20 cellular contexts compared by ENCODE assay signal in the genomic region with DNA sequence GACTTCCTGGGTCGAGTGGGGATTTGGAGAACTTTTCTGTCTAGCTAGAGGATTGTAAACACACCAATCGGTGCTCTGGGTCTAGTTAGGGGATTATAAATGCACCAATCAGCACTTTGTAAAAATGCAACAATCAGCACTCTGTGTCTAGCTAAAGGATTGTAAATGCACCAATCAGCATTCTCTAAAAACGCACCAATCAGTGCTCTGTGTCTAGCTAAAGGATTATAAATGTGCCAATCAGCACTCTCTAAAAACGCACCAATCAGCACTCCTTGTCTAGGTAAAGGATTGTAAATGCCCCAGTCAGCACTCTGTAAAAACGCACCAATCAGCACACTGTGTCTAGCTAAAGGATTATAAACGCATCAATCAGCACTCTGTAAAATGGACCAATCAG.
DNase-seq lines count a peak whose midpoint lies in the region; ATAC-seq, FAIRE-seq and TF ChIP-seq lines count a peak whose summit lies in the region.
"Had no signal": no experiment of that assay in that cellular context is flagged by ENCODE, and none has a peak within 500 bp of the region (broad histone marks: within the 10 kb centered on the region; RNA-seq: fewer than 3 reads in every experiment).

No MANE protein-coding gene starts in this region.

- H4K8ac ChIP-seq in IMR-90 (ENCODE audit: low read depth in 2 of 2, low read length in 2 of 2), result no peak overlapping the region

- no peak overlapping the region for H2AK5ac ChIP-seq in IMR-90 (ENCODE audit: low read depth, low read length)

- no peak for TF ChIP-seq RAD21 in HepG2 (CRISPR knock-in tag; IDR thresholded peaks at IDR 0.05)
- no peak for TF ChIP-seq RAD21 in IMR-90 (IDR thresholded peaks at IDR 0.05; ENCODE audit: low read length)
- no peak for TF ChIP-seq RAD21 in K562 (CRISPR knock-in tag; conservative IDR thresholded peaks at IDR 0.05 in 1 of 2, IDR thresholded peaks at IDR 0.05 in 1 of 2)

- H2AFZ ChIP-seq in HepG2 (ENCODE audit: low read length) (no peak overlapping the region), IMR-90 (replicated peaks; ENCODE audit: low read length, poor library complexity) (no peak overlapping the region), K562 (ENCODE audit: low read depth, low read length) (no peak overlapping the region)

- H3K27ac ChIP-seq in HepG2 (ENCODE audit: extremely low read length, insufficient read depth, low read length) (no peak overlapping the region), right lobe of liver (peak overlapping the region in 1 of 3 donors; percentile 81), IMR-90 (ENCODE audit: insufficient read depth, low read length) (no peak overlapping the region), K562 (ENCODE audit: extremely low read depth, low read depth, low read length) (no peak overlapping the region), substantia nigra (ENCODE audit: low read depth, low read length, poor library complexity, severe bottlenecking) (no peak overlapping the region)

- FAIRE-seq in HepG2 (lab: Jason Lieb, UNC), result no peak
- no peak for FAIRE-seq in K562 (lab: Jason Lieb, UNC)
- FAIRE-seq: GM12891, GM18507, H54 had no signal

- H3K9me3 Mint-ChIP-seq in osteocyte (ENCODE audit: unreplicated experiment), result peaks cover 28% of the 10 kb centered on the region

- H3K4me1 ChIP-seq in HepG2 (ENCODE audit: insufficient read depth, low read length) (peaks cover 22% of the 10 kb centered on the region; the same call in 1 of the 2 replicates), right lobe of liver (peaks cover 0 to 41% (median 11%) of the 10 kb centered on the region in 4 donors), IMR-90 (ENCODE audit: control insufficient read depth, insufficient read depth, low read length) (no peaks in the 10 kb centered on the region), K562 (replicated peaks in 1 of 2; ENCODE audit: control insufficient read depth in 2 of 2, insufficient read depth in 2 of 2, low read length in 2 of 2) (no peaks in the 10 kb centered on the region)
- H3K4me1 ChIP-seq: HAP-1 had no signal

- TF ChIP-seq POLR2A in HepG2 (IDR thresholded peaks at IDR 0.05; ENCODE audit: insufficient read depth in 1 of 2, low read depth in 2 of 2, low read length in 2 of 2) (no peak), right lobe of liver (IDR thresholded peaks at IDR 0.05) (no peak), IMR-90 (IDR thresholded peaks at IDR 0.05; ENCODE audit: low read depth, low read length) (no peak), K562 (conservative IDR thresholded peaks at IDR 0.05) (no peak)

- no peaks in the 10 kb centered on the region for H3K27me3 Mint-ChIP-seq in osteocyte (ENCODE audit: unreplicated experiment)
- H3K27me3 Mint-ChIP-seq: CD4-positive, alpha-beta memory T cell had no signal

- H3K9me1 ChIP-seq in IMR-90 (ENCODE audit: insufficient read depth, low read length) (no peaks in the 10 kb centered on the region), K562 (ENCODE audit: control insufficient read depth, insufficient read depth, low read length) (no peaks in the 10 kb centered on the region)

- no peak overlapping the region for H3K27ac Mint-ChIP-seq in osteocyte (ENCODE audit: unreplicated experiment)
- H3K27ac Mint-ChIP-seq: CD4-positive, alpha-beta memory T cell had no signal

- ATAC-seq in HepG2 (no peak), right lobe of liver (no peak), IMR-90 (ENCODE audit: low read depth) (no peak), K562 (no peak)

- TF ChIP-seq EP300 in HepG2 (IDR thresholded peaks at IDR 0.05; ENCODE audit: low read depth in 2 of 2, low read length in 2 of 2) (no peak), HepG2 (CRISPR knock-in tag; IDR thresholded peaks at IDR 0.05; ENCODE audit: borderline replicate concordance) (no peak), K562 (IDR thresholded peaks at IDR 0.05; ENCODE audit: low read length) (no peak)

- H3K36me3 Mint-ChIP-seq in osteocyte (ENCODE audit: unreplicated experiment), result no peaks in the 10 kb centered on the region
- H3K36me3 Mint-ChIP-seq: CD4-positive, alpha-beta memory T cell had no signal

- no peak overlapping the region for H3K4me3 Mint-ChIP-seq in osteocyte (ENCODE audit: unreplicated experiment)

- H3K4me2 ChIP-seq in HepG2 (ENCODE audit: low read depth, low read length), result no peak overlapping the region
- H3K4me2 ChIP-seq in IMR-90 (ENCODE audit: low read depth, low read length), result no peak overlapping the region
- H3K4me2 ChIP-seq in K562 (ENCODE audit: insufficient read depth, low read length), result no peak overlapping the region

- no peak overlapping the region for H3K9ac ChIP-seq in HepG2 (ENCODE audit: insufficient read depth, low read depth, low read length)
- H3K9ac ChIP-seq in IMR-90 (ENCODE audit: low read depth, low read length), result no peak overlapping the region
- no peak overlapping the region for H3K9ac ChIP-seq in K562 (ENCODE audit: insufficient read depth in 1 of 2, low read depth in 2 of 2, low read length in 2 of 2)

- no peak overlapping the region for H3K23ac ChIP-seq in IMR-90 (ENCODE audit: low read depth, low read length)

- dilution Hi-C loops in IMR-90 (cut with HindIII; ENCODE audit: low sequenced_read_pairs, unreplicated experiment), result no loop called here

- WGBS in HepG2 (ENCODE audit: low lambda C conversion rate), result 60% methylated on average over 6 of the region's 6 CpGs
- WGBS in right lobe of liver (ENCODE audit: insufficient coverage, low coverage, low lambda C conversion rate, missing lambda C conversion rate), result 84% methylated on average over 6 of the region's 6 CpGs
- 100% methylated on average over 1 of the region's 6 CpGs; no CpG with 5 or more reads in 1 of the 2 experiments for WGBS in IMR-90 (ENCODE audit: extremely low coverage in 2 of 2, insufficient read length in 1 of 2), 2 experiments
- 0% methylated on average over 6 of the region's 6 CpGs for whole genome bisulfite sequencing in K562 (ENCODE audit: insufficient coverage, low coverage, missing lambda C conversion rate)

- TF ChIP-seq CTCF in HepG2 (CRISPR knock-in tag; IDR thresholded peaks at IDR 0.05), result no peak
- no peak for TF ChIP-seq CTCF in right lobe of liver (IDR thresholded peaks at IDR 0.05)
- no peak for TF ChIP-seq CTCF in IMR-90 (conservative IDR thresholded peaks at IDR 0.05; ENCODE audit: low read depth, low read length)
- TF ChIP-seq CTCF in K562 (IDR thresholded peaks at IDR 0.05 in 2 of 3, conservative IDR thresholded peaks at IDR 0.05 in 1 of 3; ENCODE audit: insufficient read depth in 2 of 3, low read depth in 1 of 3, low read length in 3 of 3), result no peak
- no peak for TF ChIP-seq CTCF in osteocyte (IDR thresholded peaks at IDR 0.05)

- no peak overlapping the region for H4K91ac ChIP-seq in IMR-90 (ENCODE audit: insufficient read depth, low read depth, low read length)

- H2BK20ac ChIP-seq in IMR-90 (ENCODE audit: low read depth, low read length), result no peak overlapping the region

- intact Hi-C loops in HepG2 (cut with micrococcal nuclease; ENCODE audit: unreplicated experiment), result no loop called here
- intact Hi-C loops in right lobe of liver (cut with DNase I), result no loop called here
- intact Hi-C loops in IMR-90 (cut with micrococcal nuclease), result no loop called here
- intact Hi-C loops in K562 (cut with micrococcal nuclease), result no loop called here

- H2BK15ac ChIP-seq in IMR-90 (ENCODE audit: low read depth, low read length), result no peak overlapping the region

- no peak overlapping the region for H3K56ac ChIP-seq in IMR-90 (ENCODE audit: extremely low read depth, insufficient read depth, low read length)

- peaks cover 80% of the 10 kb centered on the region for H3K9me3 ChIP-seq in HepG2 (ENCODE audit: low read length)
- H3K9me3 ChIP-seq in right lobe of liver, result no peaks in the 10 kb centered on the region
- H3K9me3 ChIP-seq in IMR-90 (ENCODE audit: control insufficient read depth, insufficient read depth, low read length), result peaks cover 14% of the 10 kb centered on the region
- no peaks in the 10 kb centered on the region; the same call in none of the 2 replicates for H3K9me3 ChIP-seq in K562 (replicated peaks; ENCODE audit: control insufficient read depth, insufficient read depth, low read depth, low read length)
- H3K9me3 ChIP-seq: HAP-1 had no signal

- no peak overlapping the region for H2BK5ac ChIP-seq in IMR-90 (ENCODE audit: low read depth, low read length, poor library complexity, severe bottlenecking)

- H3K36me3 ChIP-seq in HepG2 (replicated peaks in 1 of 2; ENCODE audit: control insufficient read depth in 1 of 2, insufficient read depth in 2 of 2, low read length in 2 of 2) (no peaks in the 10 kb centered on the region), right lobe of liver (no peaks in the 10 kb centered on the region), IMR-90 (ENCODE audit: control insufficient read depth, insufficient read depth, low read length) (no peaks in the 10 kb centered on the region), K562 (ENCODE audit: control insufficient read depth, insufficient read depth, low read length) (no peaks in the 10 kb centered on the region)
- H3K36me3 ChIP-seq: HAP-1 had no signal

- CTCF ChIA-PET in HepG2 (lab: Yijun Ruan, JAX; ENCODE audit: low intra/inter-chr PET ratio, low total read pairs) (no interaction called here), IMR-90 (lab: Yijun Ruan, JAX) (no interaction called here), K562 (lab: Yijun Ruan, JAX; ENCODE audit: low intra/inter-chr PET ratio) (no interaction called here)

- no peaks in the 10 kb centered on the region for H3K79me1 ChIP-seq in IMR-90 (ENCODE audit: low read depth in 1 of 2, low read length in 2 of 2)

- no peak overlapping the region for H2BK120ac ChIP-seq in IMR-90 (ENCODE audit: low read depth, low read length)

- DNase-seq in HepG2 (ENCODE audit: low spot score) (no peak), right lobe of liver (no peak), IMR-90 (no peak), K562 (ENCODE audit: extremely low read depth in 1 of 4, low spot score in 3 of 4) (no peak), substantia nigra (lab: John Stamatoyannopoulos, UW) (no peak), osteocyte (ENCODE audit: extremely low spot score, unreplicated experiment) (no peak)
- DNase-seq in activated CD4-positive, CD25-positive, alpha-beta regulatory T cell (lab: John Stamatoyannopoulos, UW), result no peak
- DNase-seq: 8988T; C1 segment of cervical spinal cord; Calu3; CD4-positive, alpha-beta memory T cell; COR-L47; DMS79; EL; GDM1; GOT3 had no signal

- H2AK9ac ChIP-seq in IMR-90 (replicated peaks; ENCODE audit: low read depth, low read length, poor library complexity), result no peak overlapping the region

- no peak overlapping the region for H3K4ac ChIP-seq in IMR-90 (ENCODE audit: low read depth, low read length)

- BruUV-seq in HepG2 (replicated peaks; lab: Mats Ljungman, UMichigan) (no TSS peak), IMR-90 (replicated peaks; lab: Mats Ljungman, UMichigan) (no TSS peak), K562 (replicated peaks; lab: Mats Ljungman, UMichigan) (no TSS peak)

- POLR2A ChIA-PET in HepG2 (lab: Yijun Ruan, JAX), result no interaction called here
- POLR2A ChIA-PET in IMR-90 (lab: Charles Lee; ENCODE audit: unreplicated experiment), result no interaction called here
- POLR2A ChIA-PET in K562 (lab: Yijun Ruan, JAX), result no interaction called here

- no peak overlapping the region for H3K4me3 ChIP-seq in HepG2 (replicated peaks in 1 of 3; ENCODE audit: insufficient read depth in 1 of 3, low read depth in 2 of 3, low read length in 3 of 3)
- H3K4me3 ChIP-seq in right lobe of liver, result no peak overlapping the region
- H3K4me3 ChIP-seq in IMR-90 (ENCODE audit: insufficient read depth, low read depth, low read length), result no peak overlapping the region
- H3K4me3 ChIP-seq in K562, result no peak overlapping the region
- H3K4me3 ChIP-seq: HAP-1 had no signal

- H3K27me3 ChIP-seq in HepG2 (ENCODE audit: control insufficient read depth in 1 of 2, insufficient read depth in 2 of 2, low read length in 2 of 2) (no peaks in the 10 kb centered on the region), right lobe of liver (no peaks in the 10 kb centered on the region), IMR-90 (ENCODE audit: control insufficient read depth, insufficient read depth, low read length) (no peaks in the 10 kb centered on the region), K562 (ENCODE audit: control insufficient read depth in 2 of 2, insufficient read depth in 2 of 2, low read length in 2 of 2) (no peaks in the 10 kb centered on the region)

- no peaks in the 10 kb centered on the region for H4K20me1 ChIP-seq in HepG2 (ENCODE audit: insufficient read depth, low read length)
- no peaks in the 10 kb centered on the region for H4K20me1 ChIP-seq in IMR-90 (ENCODE audit: insufficient read depth, low read length)
- H4K20me1 ChIP-seq in K562 (replicated peaks; ENCODE audit: control insufficient read depth, insufficient read depth, low read length), result no peaks in the 10 kb centered on the region

- no peak overlapping the region for H3K18ac ChIP-seq in IMR-90 (ENCODE audit: low read depth, low read length)

- H3K79me2 ChIP-seq in HepG2 (ENCODE audit: insufficient read depth, low read length) (no peaks in the 10 kb centered on the region), K562 (ENCODE audit: control insufficient read depth, insufficient read depth, low read length) (no peaks in the 10 kb centered on the region)

- no peak overlapping the region for H4K5ac ChIP-seq in IMR-90 (ENCODE audit: low read depth, low read length)

- no peak overlapping the region for H3K14ac ChIP-seq in IMR-90 (replicated peaks; ENCODE audit: low read depth, low read length)

- H3K4me1 Mint-ChIP-seq in osteocyte (ENCODE audit: unreplicated experiment), result no peaks in the 10 kb centered on the region
- H3K4me1 Mint-ChIP-seq: CD4-positive, alpha-beta memory T cell had no signal

- in situ Hi-C loops in HepG2 (cut with HindIII; ENCODE audit: extremely low pct_ligation_motif_present, low pct_unique_long_range_greater_than_20kb) (no loop called here), IMR-90 (cut with MboI; ENCODE audit: low sequenced_read_pairs) (no loop called here), K562 (cut with MboI) (no loop called here)
